ENCODE assay signal across 30 cellular contexts in genomic region chr11:82458147-82458546, GRCh38.
"Had no signal": no experiment of that assay in that cellular context is flagged by ENCODE, and none has a peak within 500 bp of the region (broad histone marks: within the 10 kb centered on the region; RNA-seq: fewer than 3 reads in every experiment).

No MANE protein-coding gene starts in this region.

- H3K27ac ChIP-seq: KMS-11 had no signal

- H3K27me3 ChIP-seq: MG63 had no signal

- H3K9me3 ChIP-seq: MG63 had no signal

- DNase-seq: Karpas-422, Kasumi-1, KBM-7, KG1, MG63, MM.1S, MV-4-11, NCI-H1048, NCI-H1092, NCI-H1092 treated with DMSO at 0.1 percent for 48 hours, NCI-H1105, NCI-H1436, NCI-H1436 treated with DMSO at 0.1 percent for 48 hours, NCI-H146, NCI-H1694 treated with DMSO at 0.1 percent for 48 hours, NCI-H187, NCI-H187 treated with DMSO at 0.1 percent for 48 hours, NCI-H1930, NCI-H2029, NCI-H2029 treated with DMSO at 0.1 percent for 48 hours, NCI-H2081, NCI-H2081 treated with DMSO at 0.1 percent for 48 hours, NCI-H2107, NCI-H2171, NCI-H2171 treated with DMSO at 0.1 percent for 48 hours, NCI-H2227 treated with DMSO at 0.1 percent for 48 hours, NCI-H226, NCI-H446 treated with DMSO at 0.1 percent for 48 hours, NCI-H510A had no signal

- H3K4me3 ChIP-seq: MG63 had no signal

- H3K9ac ChIP-seq: KMS-11 had no signal

- H3K4me2 ChIP-seq: KMS-11 had no signal

- H3K36me3 ChIP-seq: MG63 had no signal
